Comparison of ENCODE assay signal across 12 cellular contexts in the genomic region with DNA sequence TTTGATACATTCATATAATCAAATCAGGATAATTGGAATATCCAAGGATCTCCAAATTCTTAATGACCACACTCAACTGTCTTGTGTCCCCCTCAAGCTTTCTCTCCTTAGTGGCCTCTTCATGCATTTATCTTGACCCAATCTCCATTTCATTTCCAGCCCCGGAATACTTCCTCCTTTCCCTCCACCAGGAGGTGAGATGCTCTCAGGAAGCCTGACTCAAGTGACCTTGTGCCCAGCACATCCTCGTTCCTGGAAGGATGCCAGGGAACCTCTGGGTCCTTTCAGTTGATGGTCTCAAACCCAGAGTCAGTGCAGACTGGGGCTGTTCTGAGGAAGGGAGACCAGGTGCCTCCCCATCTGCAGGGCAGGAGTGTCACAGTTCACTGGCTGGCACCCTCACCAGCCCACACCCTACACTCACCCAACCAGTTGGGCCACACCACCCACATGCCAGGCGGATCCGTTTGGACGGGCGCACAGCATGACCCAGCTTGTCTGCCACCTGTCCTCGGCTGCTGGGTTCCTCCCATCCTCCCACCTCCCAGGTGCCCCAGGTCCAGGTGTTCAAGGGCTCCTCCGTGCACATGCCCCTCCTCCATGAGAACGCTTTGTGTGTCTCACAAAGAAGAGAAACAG. TPM values are rescaled to one million over a fixed set of nuclear protein-coding genes. Genes with fewer than 3 reads are reported as not detected.
DNase-seq lines count a peak whose midpoint lies in the region; ATAC-seq and TF ChIP-seq lines count a peak whose summit lies in the region.
"Had no signal": no experiment of that assay in that cellular context is flagged by ENCODE, and none has a peak within 500 bp of the region (broad histone marks: within the 10 kb centered on the region; RNA-seq: fewer than 3 reads in every experiment).

No MANE protein-coding gene starts in this region.

- peak overlapping the region in 1 of 2 donors; percentile 18 for H3K4me3 Mint-ChIP-seq in stimulated activated naive B cell treated with anti-CD40 and anti-IgM and Interleukin-4, amounts not matched to agents 10 μg/mL and 1 μg/mL and 100 μg/mL, for 72 hours
- H3K4me3 Mint-ChIP-seq: activated CD4-positive, alpha-beta T cell treated with anti-CD3 and anti-CD28 coated beads, Interleukin-2, amount 10 ng/mL, durations not matched to agents 24 days and 14 days had no signal

- H3K27ac Mint-ChIP-seq in stimulated activated naive B cell treated with anti-CD40 and anti-IgM and Interleukin-4, amounts not matched to agents 10 μg/mL and 1 μg/mL and 100 μg/mL, for 72 hours: peak overlapping the region; percentile 42
- H3K27ac Mint-ChIP-seq: activated CD4-positive, alpha-beta T cell treated with anti-CD3 and anti-CD28 coated beads, Interleukin-2, amount 10 ng/mL, durations not matched to agents 24 days and 14 days had no signal

- ATAC-seq in foreskin keratinocyte: peak; percentile 96
- peak; percentile 75 to 77 for ATAC-seq in stimulated activated naive B cell treated with anti-CD40 and anti-IgM and Interleukin-4, amounts not matched to agents 10 μg/mL and 1 μg/mL and 100 μg/mL, for 72 hours (replicated peaks)

- H3K27me3 ChIP-seq in foreskin keratinocyte: no peaks in the 10 kb centered on the region

- H3K4me1 Mint-ChIP-seq in stimulated activated naive B cell treated with anti-CD40 and anti-IgM and Interleukin-4, amounts not matched to agents 10 μg/mL and 1 μg/mL and 100 μg/mL, for 72 hours: peaks cover 29 to 45% of the 10 kb centered on the region in 2 donors
- H3K4me1 Mint-ChIP-seq: activated CD4-positive, alpha-beta T cell treated with anti-CD3 and anti-CD28 coated beads, Interleukin-2, amount 10 ng/mL, durations not matched to agents 24 days and 14 days had no signal

- H3K27me3 Mint-ChIP-seq in stimulated activated naive B cell treated with anti-CD40 and anti-IgM and Interleukin-4, amounts not matched to agents 10 μg/mL and 1 μg/mL and 100 μg/mL, for 72 hours: peaks cover 0 to 11% of the 10 kb centered on the region in 2 donors

- H3K27ac ChIP-seq in foreskin keratinocyte: peak overlapping the region; percentile 22
- H3K27ac ChIP-seq: 22Rv1 had no signal

- peaks cover 0 to 1% of the 10 kb centered on the region in 2 donors for H3K36me3 Mint-ChIP-seq in stimulated activated naive B cell treated with anti-CD40 and anti-IgM and Interleukin-4, amounts not matched to agents 10 μg/mL and 1 μg/mL and 100 μg/mL, for 72 hours

- H3K9me3 Mint-ChIP-seq in stimulated activated naive B cell treated with anti-CD40 and anti-IgM and Interleukin-4, amounts not matched to agents 10 μg/mL and 1 μg/mL and 100 μg/mL, for 72 hours: no peaks in the 10 kb centered on the region
- H3K9me3 Mint-ChIP-seq: activated CD4-positive, alpha-beta T cell treated with anti-CD3 and anti-CD28 coated beads, Interleukin-2, amount 10 ng/mL, durations not matched to agents 24 days and 14 days had no signal

- peak; percentile 33 for TF ChIP-seq CTCF in foreskin keratinocyte (conservative IDR thresholded peaks at IDR 0.05)
- no peak for TF ChIP-seq CTCF in GM10266 (IDR thresholded peaks at IDR 0.05; ENCODE audit: control insufficient read depth, insufficient read depth, low read depth, missing control alignments)

- peak; percentile 47 for DNase-seq in DMS 273 (lab: John Stamatoyannopoulos, UW; ENCODE audit: unreplicated experiment)
- no peak for DNase-seq in DMS 273 treated with DMSO at 0.1 percent for 48 hours (lab: John Stamatoyannopoulos, UW)
- DNase-seq in NCI-H526 treated with DMSO at 0.1 percent for 48 hours (lab: John Stamatoyannopoulos, UW): peak; percentile 76
- peak; percentile 94 to 96 for DNase-seq in foreskin keratinocyte
- DNase-seq in stimulated activated naive B cell treated with anti-CD40 and anti-IgM and Interleukin-4, amounts not matched to agents 10 μg/mL and 1 μg/mL and 100 μg/mL, for 72 hours: peak; percentile 46
- no peak for DNase-seq in islet precursor cell
- DNase-seq in activated effector memory CD4-positive, alpha-beta T cell treated with anti-CD3 and anti-CD28 coated beads, Interleukin-2, amount 50 U/mL, for 16 hours: no peak
- DNase-seq in GM10266 (ENCODE audit: extremely low spot score): no peak
- DNase-seq: activated CD4-positive, alpha-beta T cell treated with anti-CD3 and anti-CD28 coated beads, Interleukin-2, amount 10 ng/mL, durations not matched to agents 24 days and 14 days; activated effector memory CD4-positive, alpha-beta T cell treated with Interleukin-2 at 50 U/mL for 16 hours; DND-41 had no signal

- peaks cover 11% of the 10 kb centered on the region for H3K4me1 ChIP-seq in foreskin keratinocyte

RNA-seq across cellular contexts. Expression of a gene that starts 14.0 kb away (rescaled TPM):
- 30.8 and 31.7 TPM in 2 replicates for total RNA-seq in foreskin keratinocyte
- 31.7 and 44.1 TPM in 2 replicates for polyA plus RNA-seq in foreskin keratinocyte
- total RNA-seq: activated CD4-positive, alpha-beta T cell treated with anti-CD3 and anti-CD28 coated beads, Interleukin-2, amount 10 ng/mL, durations not matched to agents 24 days and 14 days had no signal

Comparison
In these comparisons a context has a peak if more than half of its experiments do, and no peak if none do; other contexts are left out.
1. DNase-seq: peak in DMS 273 (single experiment), NCI-H526 treated with DMSO at 0.1 percent for 48 hours (single experiment), foreskin keratinocyte (2 of 2) and stimulated activated naive B cell treated with anti-CD40 and anti-IgM and Interleukin-4, amounts not matched to agents 10 μg/mL and 1 μg/mL and 100 μg/mL, for 72 hours (single experiment); none in DMS 273 treated with DMSO at 0.1 percent for 48 hours (single experiment), islet precursor cell (single experiment), activated effector memory CD4-positive, alpha-beta T cell treated with anti-CD3 and anti-CD28 coated beads, Interleukin-2, amount 50 U/mL, for 16 hours (single experiment) and GM10266 (single experiment).